In the genomic region with DNA sequence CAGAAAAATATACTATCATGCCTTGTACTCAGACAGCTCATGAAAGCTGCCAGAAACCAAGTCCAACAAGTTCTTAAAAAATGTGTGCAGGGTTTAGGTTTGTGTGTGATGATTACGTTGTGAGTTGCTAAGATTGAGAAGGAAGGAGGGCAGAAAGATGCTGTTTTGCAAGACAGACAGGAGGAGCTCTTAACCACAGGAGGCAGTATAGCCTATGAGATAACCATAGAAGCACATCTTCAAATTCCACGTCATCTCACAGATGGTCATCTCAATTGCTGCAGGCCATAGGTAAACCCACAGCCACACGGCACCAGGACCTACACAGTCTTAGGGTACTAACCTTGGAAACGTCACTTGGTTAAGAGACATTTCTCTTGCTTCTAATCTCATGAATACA, we compare ENCODE assay signal across 11 cellular contexts.
DNase-seq lines count a peak whose midpoint lies in the region; ATAC-seq and TF ChIP-seq lines count a peak whose summit lies in the region.
"Had no signal": no experiment of that assay in that cellular context is flagged by ENCODE, and none has a peak within 500 bp of the region (broad histone marks: within the 10 kb centered on the region; RNA-seq: fewer than 3 reads in every experiment).

No MANE protein-coding gene starts in this region.

- H3K36me3 ChIP-seq in DOHH2 (ENCODE audit: control insufficient read depth, low read length) (peaks cover 31% of the 10 kb centered on the region), ovary (no peaks in the 10 kb centered on the region)

- no peak for TF ChIP-seq POLR2A in ovary (IDR thresholded peaks at IDR 0.05)

- no peak for TF ChIP-seq EP300 in ovary (IDR thresholded peaks at IDR 0.05)

- no peaks in the 10 kb centered on the region for H3F3A ChIP-seq in DOHH2 (ENCODE audit: control insufficient read depth, insufficient read depth)

- WGBS in ovary, 3 donors: 75 to 86% (median 82%) methylated on average over 4 of the region's 4 CpGs

- H3K9me3 Mint-ChIP-seq in HFFc6: no peaks in the 10 kb centered on the region
- no peaks in the 10 kb centered on the region for H3K9me3 Mint-ChIP-seq in activated naive CD4-positive, alpha-beta T cell treated with anti-CD3 and anti-CD28 coated beads, Interleukin-2, amount 50 U/mL, for 72 hours
- H3K9me3 Mint-ChIP-seq: activated CD4-positive, alpha-beta memory T cell treated with anti-CD3 and anti-CD28 coated beads for 36 hours had no signal

- ATAC-seq in activated naive CD4-positive, alpha-beta T cell treated with anti-CD3 and anti-CD28 coated beads, Interleukin-2, amount 50 U/mL, for 72 hours: no peak

- no peaks in the 10 kb centered on the region for H3K9me2 ChIP-seq in DOHH2 (replicated peaks; ENCODE audit: control insufficient read depth, low read length)

- no peaks in the 10 kb centered on the region for H3K36me3 Mint-ChIP-seq in HFFc6 (ENCODE audit: low read depth)
- H3K36me3 Mint-ChIP-seq in activated naive CD4-positive, alpha-beta T cell treated with anti-CD3 and anti-CD28 coated beads, Interleukin-2, amount 50 U/mL, for 72 hours: no peaks in the 10 kb centered on the region
- H3K36me3 Mint-ChIP-seq: activated CD4-positive, alpha-beta memory T cell treated with anti-CD3 and anti-CD28 coated beads for 36 hours had no signal

- H3K9me3 ChIP-seq in DOHH2 (ENCODE audit: control insufficient read depth, insufficient read depth, low read length) (no peaks in the 10 kb centered on the region), ovary (no peaks in the 10 kb centered on the region)

- TF ChIP-seq CTCF in DOHH2 (IDR thresholded peaks at IDR 0.05; ENCODE audit: low read depth, low read length, poor library complexity, severe bottlenecking) (peak; percentile 49), HFFc6 (IDR thresholded peaks at IDR 0.05) (peak; percentile 47), ovary (IDR thresholded peaks at IDR 0.05) (no peak)

- DNase-seq in HFFc6: no peak
- peak; percentile 7 for DNase-seq in SKM-1 treated with dmso at 0.1 percent for 144 hours (lab: John Stamatoyannopoulos, UW; ENCODE audit: unreplicated experiment)
- DNase-seq in iPS-NIHi7 (ENCODE audit: extremely low spot score): peak; percentile 56
- DNase-seq in NCI-H1930 (lab: John Stamatoyannopoulos, UW): no peak
- no peak for DNase-seq in ovary
- no peak for DNase-seq in stimulated activated CD4-positive, alpha-beta T cell treated with anti-CD3 and anti-CD28 coated beads, Interleukin-1b, Interleukin-23, amount 100 ng/mL, for 48 hours
- no peak for DNase-seq in activated naive CD4-positive, alpha-beta T cell treated with anti-CD3 and anti-CD28 coated beads, Interleukin-2, amount 50 U/mL, for 72 hours (ENCODE audit: low spot score in 2 of 2)
- DNase-seq: activated CD4-positive, alpha-beta memory T cell treated with anti-CD3 and anti-CD28 coated beads for 36 hours; stimulated activated CD4-positive, alpha-beta T cell treated with anti-CD3 and anti-CD28 coated beads, Interleukin-15, amount 100 ng/mL, for 24 hours had no signal

- no peak overlapping the region for H3K4me2 ChIP-seq in DOHH2 (ENCODE audit: low read length)

- H3K79me2 ChIP-seq in DOHH2 (ENCODE audit: control insufficient read depth, low read length): peaks cover 6% of the 10 kb centered on the region

- H3K4me3 ChIP-seq in DOHH2 (ENCODE audit: low read length) (no peak overlapping the region), ovary (no peak overlapping the region)

- H4K20me1 ChIP-seq in DOHH2 (ENCODE audit: control insufficient read depth, insufficient read depth, low read depth, low read length): no peaks in the 10 kb centered on the region

- intact Hi-C loops in ovary (cut with DNase I): no loop called here

- H3K27me3 Mint-ChIP-seq in HFFc6 (ENCODE audit: insufficient read depth): no peaks in the 10 kb centered on the region

- H3K27me3 ChIP-seq in DOHH2 (ENCODE audit: control insufficient read depth, low read length) (no peaks in the 10 kb centered on the region), ovary (no peaks in the 10 kb centered on the region)

- H3K27ac ChIP-seq in DOHH2 (ENCODE audit: low read depth, low read length): no peak overlapping the region
- H3K27ac ChIP-seq in ovary: no peak overlapping the region
- H3K27ac ChIP-seq: epithelial cell of prostate had no signal

- no peaks in the 10 kb centered on the region for H3K4me1 Mint-ChIP-seq in HFFc6 (ENCODE audit: low read depth)

- H3K27ac Mint-ChIP-seq in HFFc6: no peak overlapping the region
- no peak overlapping the region for H3K27ac Mint-ChIP-seq in activated naive CD4-positive, alpha-beta T cell treated with anti-CD3 and anti-CD28 coated beads, Interleukin-2, amount 50 U/mL, for 72 hours
- H3K27ac Mint-ChIP-seq: activated CD4-positive, alpha-beta memory T cell treated with anti-CD3 and anti-CD28 coated beads for 36 hours had no signal

- H3K4me1 ChIP-seq in DOHH2 (ENCODE audit: control insufficient read depth, low read length) (no peaks in the 10 kb centered on the region), ovary (ENCODE audit: insufficient read depth) (no peaks in the 10 kb centered on the region)

- H3K4me3 Mint-ChIP-seq in HFFc6: no peak overlapping the region
- H3K4me3 Mint-ChIP-seq: activated CD4-positive, alpha-beta memory T cell treated with anti-CD3 and anti-CD28 coated beads for 36 hours had no signal

Comparison
In these comparisons a context has a peak if more than half of its experiments do, and no peak if none do; other contexts are left out.
1. CTCF ChIP-seq: peak in DOHH2 (single experiment) and HFFc6 (single experiment); none in ovary (0 of 3).
2. DNase-seq: peak in SKM-1 treated with dmso at 0.1 percent for 144 hours (single experiment) and iPS-NIHi7 (single experiment); none in HFFc6 (single experiment), NCI-H1930 (0 of 2), ovary (0 of 5), stimulated activated CD4-positive, alpha-beta T cell treated with anti-CD3 and anti-CD28 coated beads, Interleukin-1b, Interleukin-23, amount 100 ng/mL, for 48 hours (single experiment) and activated naive CD4-positive, alpha-beta T cell treated with anti-CD3 and anti-CD28 coated beads, Interleukin-2, amount 50 U/mL, for 72 hours (0 of 2).